ENCODE assay signal across 8 cellular contexts in the genomic region with DNA sequence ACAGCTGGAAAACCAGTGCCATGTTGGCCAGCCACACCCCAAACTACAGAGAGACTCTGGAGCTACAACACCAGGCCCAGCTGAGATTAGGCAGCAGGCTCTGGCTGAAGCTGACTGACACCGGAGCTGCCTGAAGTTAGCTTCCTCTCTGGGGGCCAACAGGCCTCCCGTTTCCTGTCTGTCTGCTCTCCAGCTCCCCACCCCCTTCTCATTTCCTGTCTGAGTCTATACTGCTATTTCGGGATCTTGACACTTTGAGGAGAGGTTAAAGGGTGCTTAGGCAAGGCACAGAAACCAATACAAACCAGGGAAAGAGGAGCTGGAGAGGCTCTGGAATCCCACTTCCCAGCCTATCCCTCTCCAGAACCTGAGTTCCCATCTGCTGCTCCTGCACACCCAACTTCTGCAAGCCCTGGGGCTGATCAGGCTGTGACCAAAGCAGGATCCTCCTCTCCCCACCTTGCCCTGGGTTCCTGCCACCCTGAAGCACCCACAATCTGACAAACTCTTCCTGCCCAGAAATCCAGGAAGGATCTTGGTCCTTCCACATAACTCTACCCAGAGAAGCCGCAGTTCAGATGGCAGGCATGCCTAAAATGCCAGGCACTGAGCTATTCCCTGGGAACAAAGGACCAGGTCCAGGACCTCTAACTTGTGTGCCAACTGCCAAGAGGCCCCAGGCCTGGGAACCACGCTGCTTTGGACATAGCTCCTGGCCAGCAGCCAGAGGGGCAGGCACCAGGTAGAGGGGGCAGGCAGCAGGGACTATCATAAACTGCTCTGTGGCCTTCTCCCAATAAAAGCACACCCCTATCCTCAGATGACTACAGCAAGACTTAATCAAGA. TPM values are rescaled to one million over a fixed set of nuclear protein-coding genes. Genes with fewer than 3 reads are reported as not detected.
DNase-seq lines count a peak whose midpoint lies in the region; ATAC-seq and TF ChIP-seq lines count a peak whose summit lies in the region.

No MANE protein-coding gene starts in this region.

- peak overlapping the region in 1 of 2 experiments; percentile 41 for H3K23ac ChIP-seq in mesenchymal stem cell (ENCODE audit: low read length in 2 of 2)

- 9% methylated on average over 3 of the region's 5 CpGs for WGBS in mesenchymal stem cell

- DNase-seq in DMS153 treated with DMSO at 0.1 percent for 48 hours (lab: John Stamatoyannopoulos, UW; ENCODE audit: unreplicated experiment) (peak; percentile 58), Karpas-422 (peak; percentile 95), coronary artery (ENCODE audit: low spot score) (peak; percentile 83), mesenchymal stem cell (peak; percentile 97), cerebellum (ENCODE audit: low spot score) (no peak)
- DNase-seq in activated CD4-positive, CD25-positive, alpha-beta regulatory T cell treated with anti-CD3 and anti-CD28 coated beads, Interleukin-2, amount 50 U/mL, for 72 hours, result peak; percentile 49
- DNase-seq in stimulated activated CD8-positive, alpha-beta memory T cell treated with anti-CD3 and anti-CD28 coated beads, Interleukin-2, amount 100 ng/mL, for 48 hours (ENCODE audit: low read depth in 2 of 2), result peak; percentile 48 to 57

- no peaks in the 10 kb centered on the region for H3K9me2 ChIP-seq in Karpas-422 (replicated peaks; ENCODE audit: insufficient read depth, low read length)

- peak overlapping the region; percentile 97 for H4K8ac ChIP-seq in mesenchymal stem cell (ENCODE audit: low read length)

- H2BK15ac ChIP-seq in mesenchymal stem cell (ENCODE audit: low read depth, poor library complexity, severe bottlenecking), result peak overlapping the region; percentile 95

- H3K36me3 ChIP-seq in Karpas-422 (ENCODE audit: insufficient read depth, low read length) (no peaks in the 10 kb centered on the region), mesenchymal stem cell (ENCODE audit: control insufficient read depth in 1 of 2, insufficient read depth in 2 of 2, low read depth in 1 of 2, low read length in 2 of 2) (peaks cover 25 to 27% of the 10 kb centered on the region in 2 experiments)

- H3K27ac ChIP-seq in Karpas-422 (ENCODE audit: low read length), result peak overlapping the region; percentile 63
- H3K27ac ChIP-seq in coronary artery, result peak overlapping the region; percentile 74 to 84
- peak overlapping the region; percentile 55 for H3K27ac ChIP-seq in mesenchymal stem cell (ENCODE audit: low read length, poor library complexity, severe bottlenecking)

- H2AFZ ChIP-seq in Karpas-422 (ENCODE audit: low read length) (0 out of 2 replicates have a peak overlapping the region, but pooled peaks have one; percentile 33), mesenchymal stem cell (ENCODE audit: low read depth, low read length) (no peak overlapping the region)

- peak overlapping the region; percentile 98 for H2BK120ac ChIP-seq in mesenchymal stem cell (ENCODE audit: low read depth, low read length)

- H3K4me3 ChIP-seq in Karpas-422 (ENCODE audit: low read length) (peak overlapping the region; percentile 38; the same call in 1 of the 2 replicates), coronary artery (peak overlapping the region; percentile 7), mesenchymal stem cell (ENCODE audit: insufficient read depth in 1 of 2, low read depth in 1 of 2, low read length in 2 of 2) (peak overlapping the region in 1 of 2 experiments; percentile 25)

- peak; percentile 67 for ATAC-seq in GM21529 (IDR thresholded peaks at IDR 0.05; ENCODE audit: unreplicated experiment)

- H3K14ac ChIP-seq in mesenchymal stem cell (ENCODE audit: low read length in 2 of 2), result peak overlapping the region; percentile 36 to 50

- H3K79me2 ChIP-seq in Karpas-422 (ENCODE audit: low read length), result no peaks in the 10 kb centered on the region

- H3K4me2 ChIP-seq in Karpas-422 (ENCODE audit: low read depth, low read length, poor library complexity, severe bottlenecking) (peak overlapping the region; percentile 57), mesenchymal stem cell (ENCODE audit: low read length, poor library complexity, severe bottlenecking) (no peak overlapping the region)

- H2BK5ac ChIP-seq in mesenchymal stem cell (ENCODE audit: low read depth, low read length, poor library complexity, severe bottlenecking), result peak overlapping the region; percentile 49

- peak overlapping the region; percentile 96 to 98 for H3K18ac ChIP-seq in mesenchymal stem cell (ENCODE audit: low read depth in 1 of 2, low read length in 2 of 2)

- peak overlapping the region; percentile 58 for H3K9ac ChIP-seq in Karpas-422 (ENCODE audit: low read length)
- H3K9ac ChIP-seq in mesenchymal stem cell (ENCODE audit: low read length), result peak overlapping the region; percentile 63

- peak overlapping the region; percentile 99 for H4K91ac ChIP-seq in mesenchymal stem cell (ENCODE audit: low read length)

- H4K20me1 ChIP-seq in Karpas-422 (ENCODE audit: insufficient read depth, low read depth, low read length), result no peaks in the 10 kb centered on the region

- peak overlapping the region; percentile 91 to 100 for H2BK12ac ChIP-seq in mesenchymal stem cell (ENCODE audit: low read length in 2 of 2)

- H3K79me1 ChIP-seq in mesenchymal stem cell (replicated peaks; ENCODE audit: low read length, poor library complexity, severe bottlenecking), result peaks cover 32% of the 10 kb centered on the region

- H3K4ac ChIP-seq in mesenchymal stem cell (ENCODE audit: low read depth in 1 of 2, low read length in 2 of 2), result peak overlapping the region; percentile 75 to 97

- H3K9me3 ChIP-seq in Karpas-422 (ENCODE audit: low read length) (no peaks in the 10 kb centered on the region), mesenchymal stem cell (ENCODE audit: control insufficient read depth, low read length) (no peaks in the 10 kb centered on the region)

- peaks cover 27% of the 10 kb centered on the region for H3K4me1 ChIP-seq in Karpas-422 (ENCODE audit: low read length)
- H3K4me1 ChIP-seq in mesenchymal stem cell (ENCODE audit: control insufficient read depth, insufficient read depth, low read depth, low read length), result peaks cover 14% of the 10 kb centered on the region

- H2AK5ac ChIP-seq in mesenchymal stem cell (ENCODE audit: low read length, severe bottlenecking), result peak overlapping the region; percentile 42

- H3K27me3 ChIP-seq in Karpas-422 (ENCODE audit: low read length) (no peaks in the 10 kb centered on the region), mesenchymal stem cell (ENCODE audit: control insufficient read depth in 1 of 2, insufficient read depth in 1 of 2, low read length in 2 of 2) (no peaks in the 10 kb centered on the region)

- no peak for TF ChIP-seq CTCF in coronary artery (IDR thresholded peaks at IDR 0.05)

RNA-seq across cellular contexts. Expression of a gene that starts 39.9 kb away (rescaled TPM):
- total RNA-seq in Karpas-422 (2014; rRNA removed; shearing (Covaris generic); ENCODE audit: low replicate concordance), result 5.0 and 14.1 TPM in 2 replicates
- 6.3 TPM for polyA plus RNA-seq in mesenchymal stem cell (2013, experiment 1 of 2)
- polyA plus RNA-seq in mesenchymal stem cell (2013, experiment 2 of 2), result 7.2 TPM
- total RNA-seq in cerebellum, result 22.8 TPM

RNA-seq across cellular contexts. Expression of a gene that starts 44.0 kb away (rescaled TPM):
- total RNA-seq in Karpas-422 (2014; rRNA removed; shearing (Covaris generic); ENCODE audit: low replicate concordance), result 6.7 and 11.4 TPM in 2 replicates
- 17.7 TPM for polyA plus RNA-seq in mesenchymal stem cell (2013, experiment 1 of 2)
- polyA plus RNA-seq in mesenchymal stem cell (2013, experiment 2 of 2), result 19.1 TPM
- total RNA-seq in cerebellum, result 22.7 TPM

RNA-seq across cellular contexts. Expression of a gene that starts 57.8 kb away (rescaled TPM):
- 1.1 TPM in 1 of 2 replicates, not detected in the other for total RNA-seq in Karpas-422 (2014; rRNA removed; shearing (Covaris generic); ENCODE audit: low replicate concordance)
- polyA plus RNA-seq in mesenchymal stem cell (2013, experiment 1 of 2), result 0.10 TPM
- polyA plus RNA-seq in mesenchymal stem cell (2013, experiment 2 of 2), result 0.07 TPM
- 0.18 TPM for total RNA-seq in cerebellum
